In genomic region chr5:122743231-122743630, GRCh38 we compare ENCODE assay signal across 26 cellular contexts.
"Had no signal": no experiment of that assay in that cellular context is flagged by ENCODE, and none has a peak within 500 bp of the region (broad histone marks: within the 10 kb centered on the region; RNA-seq: fewer than 3 reads in every experiment).

No MANE protein-coding gene starts in this region.

- H3K27ac Mint-ChIP-seq: dendritic cell treated with granulocyte-macrophage colony-stimulating factor and Interleukin-4, amounts not matched to agents 40 ng/mL and 50 ng/mL, for 4 days; endodermal cell; naive thymus-derived CD4-positive, alpha-beta T cell; stimulated activated effector memory CD8-positive, alpha-beta T cell treated with anti-CD3 and anti-CD28 coated beads, Interleukin-12 subunit alpha, Interleukin-12 subunit beta, amount 100 ng/mL, for 72 hours had no signal

- H3K4me3 Mint-ChIP-seq: dendritic cell treated with granulocyte-macrophage colony-stimulating factor and Interleukin-4, amounts not matched to agents 40 ng/mL and 50 ng/mL, for 4 days; endodermal cell; naive thymus-derived CD4-positive, alpha-beta T cell; nephron; stimulated activated effector memory CD8-positive, alpha-beta T cell treated with anti-CD3 and anti-CD28 coated beads, Interleukin-12 subunit alpha, Interleukin-12 subunit beta, amount 100 ng/mL, for 72 hours had no signal

- H3K36me3 ChIP-seq: colonic mucosa, gastrocnemius medialis, lower lobe of right lung, prostate gland, right atrium auricular region, tibial artery, upper lobe of left lung had no signal

- ATAC-seq: esophagus mucosa; gastrocnemius medialis; left ventricle myocardium superior; lower lobe of right lung; naive thymus-derived CD4-positive, alpha-beta T cell; sciatic nerve had no signal

- H3K27me3 ChIP-seq: colonic mucosa, gastrocnemius medialis, right atrium auricular region, testis, tibial artery, upper lobe of left lung had no signal

- H3K4me1 ChIP-seq: colonic mucosa, gastrocnemius medialis, lower lobe of right lung, prostate gland, right atrium auricular region, testis, tibial artery, upper lobe of left lung had no signal

- DNase-seq: colonic mucosa; effector CD8-positive, alpha-beta T cell; endodermal cell; foreskin fibroblast; gastrocnemius medialis; head of caudate nucleus; kidney glomerular epithelial cell; left ventricle myocardium superior; lower lobe of right lung; naive thymus-derived CD4-positive, alpha-beta T cell; nucleus accumbens; stimulated activated CD4-positive, alpha-beta T cell treated with anti-CD3 and anti-CD28 coated beads, Interleukin-2, amount 100 ng/mL, for 24 hours; stimulated activated CD4-positive, alpha-beta T cell treated with anti-CD3 and anti-CD28 coated beads, Interleukin-4, amount 100 ng/mL, for 24 hours; stimulated activated naive CD4-positive, alpha-beta T cell treated with Interleukin-2 at 50 U/mL for 16 hours; substantia nigra; testis; tibial artery; upper lobe of left lung had no signal

- H3K9me3 Mint-ChIP-seq: endodermal cell; nephron; stimulated activated effector memory CD8-positive, alpha-beta T cell treated with anti-CD3 and anti-CD28 coated beads, Interleukin-12 subunit alpha, Interleukin-12 subunit beta, amount 100 ng/mL, for 72 hours had no signal

- H3K4me3 ChIP-seq: colonic mucosa, gastrocnemius medialis, lower lobe of right lung, prostate gland, right atrium auricular region, testis, tibial artery, upper lobe of left lung had no signal

- H3K9me3 ChIP-seq: colonic mucosa, gastrocnemius medialis, lower lobe of right lung, prostate gland, right atrium auricular region, testis, tibial artery, upper lobe of left lung had no signal

- H3K27ac ChIP-seq: colonic mucosa, epithelial cell of prostate, gastrocnemius medialis, lower lobe of right lung, prostate gland, right atrium auricular region, testis, tibial artery, upper lobe of left lung had no signal

- H3K4me1 Mint-ChIP-seq: naive thymus-derived CD4-positive, alpha-beta T cell; stimulated activated effector memory CD8-positive, alpha-beta T cell treated with anti-CD3 and anti-CD28 coated beads, Interleukin-12 subunit alpha, Interleukin-12 subunit beta, amount 100 ng/mL, for 72 hours had no signal

- H3K36me3 Mint-ChIP-seq: naive thymus-derived CD4-positive, alpha-beta T cell; stimulated activated effector memory CD8-positive, alpha-beta T cell treated with anti-CD3 and anti-CD28 coated beads, Interleukin-12 subunit alpha, Interleukin-12 subunit beta, amount 100 ng/mL, for 72 hours had no signal
